14 cellular contexts compared by ENCODE assay signal in genomic region chr12:105100207-105100985, GRCh38. TPM values are rescaled to one million over a fixed set of nuclear protein-coding genes. Genes with fewer than 3 reads are reported as not detected.
A peak's percentile ranks its signal among the peaks of the same experiment; 100 is the strongest.
DNase-seq lines count a peak whose midpoint lies in the region; ATAC-seq and TF ChIP-seq lines count a peak whose summit lies in the region.
"Had no signal": no experiment of that assay in that cellular context is flagged by ENCODE, and none has a peak within 500 bp of the region (broad histone marks: within the 10 kb centered on the region; RNA-seq: fewer than 3 reads in every experiment).

No MANE protein-coding gene starts in this region.

- ATAC-seq in SK-N-SH treated with all-trans-retinoic acid at 6 μM for 48 hours = peak; percentile 93
- ATAC-seq in GM21825 (IDR thresholded peaks at IDR 0.05; ENCODE audit: unreplicated experiment) = no peak
- no peak for ATAC-seq in GM21515 (IDR thresholded peaks at IDR 0.05; ENCODE audit: unreplicated experiment)
- no peak for ATAC-seq in GM18498 (IDR thresholded peaks at IDR 0.05; ENCODE audit: unreplicated experiment)
- ATAC-seq: activated CD4-positive, CD25-positive, alpha-beta regulatory T cell treated with anti-CD3 and anti-CD28 coated beads, Interleukin-2, amount 50 U/mL, for 24 hours had no signal

- H3K36me3 ChIP-seq in breast epithelium = no peaks in the 10 kb centered on the region
- H3K36me3 ChIP-seq in vagina = no peaks in the 10 kb centered on the region
- H3K36me3 ChIP-seq: upper lobe of left lung had no signal

- H3K27ac ChIP-seq in breast epithelium = no peak overlapping the region
- H3K27ac ChIP-seq in vagina = peak overlapping the region; percentile 10
- H3K27ac ChIP-seq: RWPE1, upper lobe of left lung had no signal

- H3K9me3 Mint-ChIP-seq in MCF 10A (ENCODE audit: unreplicated experiment) = peaks cover 19% of the 10 kb centered on the region

- H3K27ac Mint-ChIP-seq in MCF 10A (ENCODE audit: low read depth, unreplicated experiment) = peak overlapping the region; percentile 85
- H3K27ac Mint-ChIP-seq: mesothelial cell of epicardium had no signal

- H3K27me3 Mint-ChIP-seq in MCF 10A (ENCODE audit: insufficient read depth, unreplicated experiment) = no peaks in the 10 kb centered on the region

- POLR2A ChIA-PET in MCF 10A (lab: Yijun Ruan, JAX) = interaction anchor here (0.6 to 2.0 kb wide), 6 partner anchors 9 to 717 kb away, joined by 3 to 6 read pairs (median 4); no protein-coding TSS in a partner anchor

- TF ChIP-seq CTCF in MCF 10A (IDR thresholded peaks at IDR 0.05; ENCODE audit: unreplicated experiment) (no peak), breast epithelium (IDR thresholded peaks at IDR 0.05) (no peak), fibroblast of pulmonary artery (IDR thresholded peaks at IDR 0.05; ENCODE audit: low read length, missing control alignments) (no peak), vagina (IDR thresholded peaks at IDR 0.05) (no peak)

- TF ChIP-seq POLR2A in breast epithelium (IDR thresholded peaks at IDR 0.05) (no peak), vagina (IDR thresholded peaks at IDR 0.05) (no peak)

- H3K4me3 ChIP-seq in breast epithelium = no peak overlapping the region
- no peak overlapping the region for H3K4me3 ChIP-seq in fibroblast of pulmonary artery (replicated peaks; ENCODE audit: low read depth, low read length)
- H3K4me3 ChIP-seq in vagina = no peak overlapping the region
- H3K4me3 ChIP-seq: upper lobe of left lung had no signal

- no peaks in the 10 kb centered on the region for H3K4me1 ChIP-seq in breast epithelium
- H3K4me1 ChIP-seq in vagina = no peaks in the 10 kb centered on the region
- H3K4me1 ChIP-seq: upper lobe of left lung had no signal

- DNase-seq in MCF 10A (ENCODE audit: unreplicated experiment) = peak; percentile 61
- no peak for DNase-seq in breast epithelium (ENCODE audit: low spot score in 2 of 2)
- DNase-seq in fibroblast of pulmonary artery (ENCODE audit: low read depth) = peak; percentile 75
- no peak for DNase-seq in vagina (ENCODE audit: extremely low spot score in 2 of 2)
- DNase-seq: hippocampal formation, NCI-H1436, upper lobe of left lung had no signal

- no peaks in the 10 kb centered on the region for H3K27me3 ChIP-seq in breast epithelium
- no peaks in the 10 kb centered on the region for H3K27me3 ChIP-seq in vagina
- H3K27me3 ChIP-seq: upper lobe of left lung had no signal

- CTCF ChIA-PET in MCF 10A (lab: Yijun Ruan, JAX) = interaction anchor here (0.7 to 1.1 kb wide), 4 partner anchors 9 to 718 kb away, joined by 3 to 5 read pairs (median 4); partner anchors contain the start of gene ALDH1L2

- H3K4me1 Mint-ChIP-seq in MCF 10A (ENCODE audit: insufficient read depth, unreplicated experiment) = peaks cover 12% of the 10 kb centered on the region

- no TSS peak for BruUV-seq in MCF 10A (replicated peaks; lab: Mats Ljungman, UMichigan)

- H3K9me3 ChIP-seq in breast epithelium = peaks cover 0 to 1% of the 10 kb centered on the region in 2 donors
- H3K9me3 ChIP-seq in vagina = no peaks in the 10 kb centered on the region

- intact Hi-C loops in MCF 10A (cut with micrococcal nuclease) (loop anchor here (2.0 to 5.0 kb wide), 4 partner anchors 16 to 1223 kb away; partner anchors contain the start of genes ALDH1L2 and CHST11), breast epithelium (cut with DNase I; ENCODE audit: low total_unique reads) (no loop called here), vagina (cut with DNase I) (no loop called here)

- H3K4me3 Mint-ChIP-seq in MCF 10A (ENCODE audit: unreplicated experiment) = no peak overlapping the region
- H3K4me3 Mint-ChIP-seq: mesothelial cell of epicardium had no signal

- no peaks in the 10 kb centered on the region for H3K36me3 Mint-ChIP-seq in MCF 10A (ENCODE audit: insufficient read depth, unreplicated experiment)

TF ChIP-seq in SK-N-SH treated with all-trans-retinoic acid at 6 μM for 48 hours, 23 proteins besides CTCF, POLR2A, EP300 and RAD21:
- no peak for TF ChIP-seq RARB (CRISPR knock-in tag; IDR thresholded peaks at IDR 0.05)
- no peak for TF ChIP-seq CREB5 (CRISPR knock-in tag; IDR thresholded peaks at IDR 0.05; ENCODE audit: low read depth)
- no peak for TF ChIP-seq ZFP30 (CRISPR knock-in tag; IDR thresholded peaks at IDR 0.05)
- no peak for TF ChIP-seq POU6F1 (CRISPR knock-in tag; IDR thresholded peaks at IDR 0.05; ENCODE audit: borderline replicate concordance, low read depth)
- TF ChIP-seq ISL1 (CRISPR knock-in tag; IDR thresholded peaks at IDR 0.05) = no peak

RNA-seq across cellular contexts. Expression of gene WASHC4, which starts 7.1 kb away (rescaled TPM):
- 44.5 and 47.6 TPM in 2 replicates for total RNA-seq in MCF 10A (2022)
- 10 to 100 TPM; 65.6 to 90.3 (median 88.2) TPM for total RNA-seq in breast epithelium
- 51.1 TPM for total RNA-seq in vagina

RNA-seq across cellular contexts. Expression of gene ALDH1L2, which starts 16.1 kb away (rescaled TPM):
- total RNA-seq in MCF 10A (2022) = 165 TPM in 2 replicates
- 1 to 10 TPM; 2.3 to 7.8 (median 6.7) TPM for total RNA-seq in breast epithelium
- 5.4 TPM for total RNA-seq in vagina

Comparison
In these comparisons a context has a peak if more than half of its experiments do, and no peak if none do; other contexts are left out.
1. DNase-seq: peak in MCF 10A (single experiment) and fibroblast of pulmonary artery (single experiment); none in breast epithelium (0 of 2) and vagina (0 of 2).
2. RNA of gene ALDH1L2, which starts 16.1 kb away (total RNA-seq): 165 TPM in MCF 10A; 2.3 to 7.8 TPM in breast epithelium and 5.4 TPM in vagina (single experiment); every median in the first group is over 10 times any median in the second.